ENCODE assay signal across 8 cellular contexts in genomic region chr10:110499796-110500514, GRCh38. TPM values are rescaled to one million over a fixed set of nuclear protein-coding genes. Genes with fewer than 3 reads are reported as not detected.
DNase-seq lines count a peak whose midpoint lies in the region; ATAC-seq, FAIRE-seq and TF ChIP-seq lines count a peak whose summit lies in the region.

No MANE protein-coding gene starts in this region.

- H3K27ac Mint-ChIP-seq in activated T-cell treated with anti-CD3 and anti-CD28 coated beads, Interleukin-2, amount 50 U/mL, for 24 hours, result peak overlapping the region; percentile 98
- peak overlapping the region; percentile 88 for H3K27ac Mint-ChIP-seq in activated naive CD8-positive, alpha-beta T cell treated with anti-CD3 and anti-CD28 coated beads, Interleukin-2, amount 50 U/mL, for 24 hours

- no peak for FAIRE-seq in pancreas (lab: Jason Lieb, UNC)

- 66 to 83% methylated on average over 9 of the region's 9 CpGs for WGBS in pancreas, 2 donors

- H3K36me3 ChIP-seq in iPS-18a (ENCODE audit: control insufficient read depth, low read depth, low read length) (peaks cover 3% of the 10 kb centered on the region), stomach smooth muscle (ENCODE audit: control insufficient read depth in 2 of 2, insufficient read depth in 2 of 2, low read length in 2 of 2) (no peaks in the 10 kb centered on the region), pancreas (no peaks in the 10 kb centered on the region)

- intact Hi-C loops in pancreas (cut with DNase I), result no loop called here

- H3K4me1 ChIP-seq in iPS-18a (ENCODE audit: control insufficient read depth, low read depth, low read length) (peaks cover 39% of the 10 kb centered on the region), stomach smooth muscle (ENCODE audit: control insufficient read depth, insufficient read depth, low read length) (peaks cover 78% of the 10 kb centered on the region), pancreas (peaks cover 6 to 32% (median 6%) of the 10 kb centered on the region in 3 donors)

- H3K9me3 Mint-ChIP-seq in activated T-cell treated with anti-CD3 and anti-CD28 coated beads, Interleukin-2, amount 50 U/mL, for 24 hours, result no peaks in the 10 kb centered on the region
- no peaks in the 10 kb centered on the region for H3K9me3 Mint-ChIP-seq in activated naive CD8-positive, alpha-beta T cell treated with anti-CD3 and anti-CD28 coated beads, Interleukin-2, amount 50 U/mL, for 24 hours

- H3K27me3 ChIP-seq in iPS-18a (ENCODE audit: control insufficient read depth, insufficient read depth, low read length), result peaks cover 40% of the 10 kb centered on the region
- H3K27me3 ChIP-seq in stomach smooth muscle (ENCODE audit: control insufficient read depth in 1 of 2, insufficient read depth in 2 of 2, low read length in 2 of 2), result no peaks in the 10 kb centered on the region
- H3K27me3 ChIP-seq in pancreas, result peaks cover 0 to 4% (median 0%) of the 10 kb centered on the region in 4 donors

- no peaks in the 10 kb centered on the region for H3K27me3 Mint-ChIP-seq in activated T-cell treated with anti-CD3 and anti-CD28 coated beads, Interleukin-2, amount 50 U/mL, for 24 hours
- H3K27me3 Mint-ChIP-seq in activated naive CD8-positive, alpha-beta T cell treated with anti-CD3 and anti-CD28 coated beads, Interleukin-2, amount 50 U/mL, for 24 hours, result no peaks in the 10 kb centered on the region

- TF ChIP-seq CTCF in pancreas (IDR thresholded peaks at IDR 0.05), result no peak

- H3K36me3 Mint-ChIP-seq in activated T-cell treated with anti-CD3 and anti-CD28 coated beads, Interleukin-2, amount 50 U/mL, for 24 hours (ENCODE audit: low read depth), result peaks cover 81% of the 10 kb centered on the region
- peaks cover 61% of the 10 kb centered on the region for H3K36me3 Mint-ChIP-seq in activated naive CD8-positive, alpha-beta T cell treated with anti-CD3 and anti-CD28 coated beads, Interleukin-2, amount 50 U/mL, for 24 hours (ENCODE audit: low read depth)

- H3K4me3 ChIP-seq in iPS-18a (ENCODE audit: low read length) (peak overlapping the region; percentile 54), stomach smooth muscle (ENCODE audit: low read length in 2 of 2) (peak overlapping the region; percentile 75 to 81), pancreas (peak overlapping the region in 2 of 4 donors; percentile 84 to 86)

- H3K4me3 Mint-ChIP-seq in activated T-cell treated with anti-CD3 and anti-CD28 coated beads, Interleukin-2, amount 50 U/mL, for 24 hours, result peak overlapping the region; percentile 98
- peak overlapping the region; percentile 97 for H3K4me3 Mint-ChIP-seq in activated naive CD8-positive, alpha-beta T cell treated with anti-CD3 and anti-CD28 coated beads, Interleukin-2, amount 50 U/mL, for 24 hours

- peaks cover 77% of the 10 kb centered on the region for H3K4me1 Mint-ChIP-seq in activated T-cell treated with anti-CD3 and anti-CD28 coated beads, Interleukin-2, amount 50 U/mL, for 24 hours (ENCODE audit: low read depth)
- peaks cover 76% of the 10 kb centered on the region for H3K4me1 Mint-ChIP-seq in activated naive CD8-positive, alpha-beta T cell treated with anti-CD3 and anti-CD28 coated beads, Interleukin-2, amount 50 U/mL, for 24 hours

- H3K27ac ChIP-seq in iPS-18a (ENCODE audit: low read length), result no peak overlapping the region
- peak overlapping the region; percentile 76 for H3K27ac ChIP-seq in stomach smooth muscle (ENCODE audit: low read length)
- H3K27ac ChIP-seq in pancreas, result peak overlapping the region in 2 of 4 donors; percentile 82 to 91

- no peaks in the 10 kb centered on the region for H3K9me3 ChIP-seq in iPS-18a (ENCODE audit: control insufficient read depth, low read depth, low read length)
- no peaks in the 10 kb centered on the region for H3K9me3 ChIP-seq in stomach smooth muscle (ENCODE audit: control insufficient read depth in 2 of 2, low read length in 2 of 2)
- no peaks in the 10 kb centered on the region for H3K9me3 ChIP-seq in pancreas

- DNase-seq in activated T-cell treated with anti-CD3 and anti-CD28 coated beads, Interleukin-2, amount 50 U/mL, for 24 hours, result no peak
- DNase-seq in activated T-cell treated with anti-CD3 and anti-CD28 coated beads, Interleukin-2, amount 50 U/mL, for 48 hours, result no peak
- DNase-seq in activated naive CD8-positive, alpha-beta T cell treated with anti-CD3 and anti-CD28 coated beads, Interleukin-2, amount 50 U/mL, for 24 hours, result no peak
- DNase-seq in mesenteric fat pad (ENCODE audit: low spot score) (no peak), NCI-H69 (lab: John Stamatoyannopoulos, UW) (no peak), pancreas (no peak)

- no peak overlapping the region for H3K9ac ChIP-seq in iPS-18a (ENCODE audit: low read length)
- peak overlapping the region in 1 of 2 donors; percentile 58 for H3K9ac ChIP-seq in stomach smooth muscle (ENCODE audit: low read length in 2 of 2)

- no peak for ATAC-seq in activated naive CD8-positive, alpha-beta T cell treated with anti-CD3 and anti-CD28 coated beads, Interleukin-2, amount 50 U/mL, for 24 hours
- no peak for ATAC-seq in pancreas

RNA-seq across cellular contexts. Expression of gene DUSP5, which starts 2.2 kb away (rescaled TPM):
- total RNA-seq in mesenteric fat pad (32.4 TPM), pancreas (10 to 100 TPM in 1 of 6 donors, 1 to 10 TPM in 5; 2.7 to 11.8 (median 3.8) TPM)
- polyA plus RNA-seq in pancreas, result 10 to 100 TPM in 1 of 2 donors, 1 to 10 TPM in 1; 7.2 to 12.8 TPM
